8 cellular contexts compared by ENCODE assay signal in genomic region chr2:227460079-227460485, GRCh38. TPM values are rescaled to one million over a fixed set of nuclear protein-coding genes. Genes with fewer than 3 reads are reported as not detected.
A peak's percentile ranks its signal among the peaks of the same experiment; 100 is the strongest.
DNase-seq lines count a peak whose midpoint lies in the region; ATAC-seq and TF ChIP-seq lines count a peak whose summit lies in the region.

No MANE protein-coding gene starts in this region.

- no peaks in the 10 kb centered on the region for H3K9me3 Mint-ChIP-seq in naive B cell

- peak overlapping the region in 4 of 8 donors; percentile 10 to 42 (median 28) for H3K4me3 Mint-ChIP-seq in naive B cell

- no peaks in the 10 kb centered on the region for H3K79me2 ChIP-seq in Loucy (ENCODE audit: insufficient read depth, low read length)

- no peak overlapping the region for H3K4me3 ChIP-seq in Loucy (ENCODE audit: low read length, poor library complexity, severe bottlenecking)
- H3K4me3 ChIP-seq in testis = no peak overlapping the region

- H3K9me3 ChIP-seq in Loucy (ENCODE audit: insufficient read depth, low read depth, low read length) (no peaks in the 10 kb centered on the region), testis (no peaks in the 10 kb centered on the region)

- no peaks in the 10 kb centered on the region for H3K36me3 Mint-ChIP-seq in naive B cell

- peak overlapping the region in 4 of 6 donors; percentile 62 to 70 (median 70) for H3K27ac Mint-ChIP-seq in naive B cell

- H3K4me1 ChIP-seq in Loucy (ENCODE audit: insufficient read depth, low read length, poor library complexity, severe bottlenecking) (peaks cover 21% of the 10 kb centered on the region), testis (no peaks in the 10 kb centered on the region)

- H3K27me3 Mint-ChIP-seq in naive B cell = no peaks in the 10 kb centered on the region

- peak overlapping the region; percentile 34 for H3K4me2 ChIP-seq in Loucy (ENCODE audit: low read depth, low read length, poor library complexity, severe bottlenecking)

- peak; percentile 82 for DNase-seq in activated CD8-positive, alpha-beta memory T cell treated with anti-CD3 and anti-CD28 coated beads, Interleukin-2, amount 50 U/mL, for 48 hours
- no peak for DNase-seq in naive B cell
- no peak for DNase-seq in testis
- no peak for DNase-seq in amniotic stem cell (lab: John Stamatoyannopoulos, UW)

- ATAC-seq in GM18907 (IDR thresholded peaks at IDR 0.05; ENCODE audit: unreplicated experiment) (peak; percentile 37), naive B cell (ENCODE audit: low read depth in 2 of 2) (peak; percentile 48 to 52), GM18870 (IDR thresholded peaks at IDR 0.05; ENCODE audit: unreplicated experiment) (no peak), GM19023 (IDR thresholded peaks at IDR 0.05; ENCODE audit: unreplicated experiment) (no peak)

- H3K27ac ChIP-seq in testis = no peak overlapping the region

- H3K9me2 ChIP-seq in Loucy (replicated peaks; ENCODE audit: low read depth, low read length) = no peaks in the 10 kb centered on the region

- no peak overlapping the region for H2AFZ ChIP-seq in Loucy (ENCODE audit: low read length)

- intact Hi-C loops in testis (cut with DNase I; ENCODE audit: low total_unique reads) = no loop called here

- no peak for TF ChIP-seq POLR2A in testis (IDR thresholded peaks at IDR 0.05)

- H4K20me1 ChIP-seq in Loucy (ENCODE audit: insufficient read depth, low read length, poor library complexity, severe bottlenecking) = no peaks in the 10 kb centered on the region

- H3K9ac ChIP-seq in Loucy (ENCODE audit: low read depth, low read length, poor library complexity, severe bottlenecking) = no peak overlapping the region

- no peaks in the 10 kb centered on the region for H3F3A ChIP-seq in Loucy (ENCODE audit: low read depth)

- no peaks in the 10 kb centered on the region for H3K36me3 ChIP-seq in Loucy (ENCODE audit: insufficient read depth, low read length)
- no peaks in the 10 kb centered on the region for H3K36me3 ChIP-seq in testis (ENCODE audit: low read depth, missing control alignments)

- H3K27me3 ChIP-seq in Loucy (ENCODE audit: insufficient read depth, low read length, poor library complexity, severe bottlenecking) (peaks cover 30% of the 10 kb centered on the region), testis (no peaks in the 10 kb centered on the region)

- TF ChIP-seq CTCF in Loucy (conservative IDR thresholded peaks at IDR 0.05; ENCODE audit: low read length) (no peak), testis (IDR thresholded peaks at IDR 0.05) (no peak)

- peaks cover 53 to 62% (median 57%) of the 10 kb centered on the region in 3 donors for H3K4me1 Mint-ChIP-seq in naive B cell

- 43 to 58% methylated on average over 8 of the region's 8 CpGs for WGBS in testis, 2 donors

RNA-seq across cellular contexts. Expression of gene AGFG1, which starts 11.9 kb away (rescaled TPM):
- 10 to 100 TPM; 17.9 to 38.5 (median 26.6) TPM for polyA plus RNA-seq in naive B cell (ENCODE audit: low read depth in 6 of 6)
- 100 to 1,000 TPM; 126 to 135 TPM for total RNA-seq in testis
- 192 TPM for polyA plus RNA-seq in testis (ENCODE audit: insufficient read depth, low read depth, low replicate concordance)

Comparison
In these comparisons a context has a peak if more than half of its experiments do, and no peak if none do; other contexts are left out.
1. ATAC-seq: peak in GM18907 (single experiment) and naive B cell (2 of 2); none in GM18870 (single experiment) and GM19023 (single experiment).